1 cellular context compared by ENCODE assay signal in the genomic region with DNA sequence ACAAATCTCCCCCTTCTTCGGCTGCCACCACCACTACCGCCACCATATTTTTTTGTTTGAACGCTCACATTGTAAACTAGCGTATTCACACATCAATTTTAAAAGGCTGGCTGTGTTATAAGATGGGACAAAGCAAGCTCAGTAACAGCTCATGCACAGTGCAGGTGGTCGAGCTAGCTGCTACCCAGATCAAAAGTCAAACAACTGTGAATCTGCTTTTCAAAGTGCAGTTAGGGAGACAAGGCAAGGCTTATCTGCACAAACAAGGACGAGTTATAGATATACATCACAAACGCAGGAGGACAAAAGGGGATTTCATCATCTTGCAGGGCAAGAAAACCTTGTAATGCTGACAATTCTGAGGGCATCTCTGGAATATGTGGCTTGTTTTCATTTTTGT.
A peak's percentile ranks its signal among the peaks of the same experiment; 100 is the strongest.
TF ChIP-seq lines count a peak whose summit lies in the region.

No MANE protein-coding gene starts in this region.

TF ChIP-seq in HepG2, 621 proteins besides CTCF, POLR2A, EP300 and RAD21 (continued from another document and continues in another):
- TF ChIP-seq, protein P1, sequence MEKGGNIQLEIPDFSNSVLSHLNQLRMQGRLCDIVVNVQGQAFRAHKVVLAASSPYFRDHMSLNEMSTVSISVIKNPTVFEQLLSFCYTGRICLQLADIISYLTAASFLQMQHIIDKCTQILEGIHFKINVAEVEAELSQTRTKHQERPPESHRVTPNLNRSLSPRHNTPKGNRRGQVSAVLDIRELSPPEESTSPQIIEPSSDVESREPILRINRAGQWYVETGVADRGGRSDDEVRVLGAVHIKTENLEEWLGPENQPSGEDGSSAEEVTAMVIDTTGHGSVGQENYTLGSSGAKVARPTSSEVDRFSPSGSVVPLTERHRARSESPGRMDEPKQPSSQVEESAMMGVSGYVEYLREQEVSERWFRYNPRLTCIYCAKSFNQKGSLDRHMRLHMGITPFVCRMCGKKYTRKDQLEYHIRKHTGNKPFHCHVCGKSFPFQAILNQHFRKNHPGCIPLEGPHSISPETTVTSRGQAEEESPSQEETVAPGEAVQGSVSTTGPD (CRISPR knock-in tag; IDR thresholded peaks at IDR 0.05): no peak
- TF ChIP-seq KLF11 (CRISPR knock-in tag; IDR thresholded peaks at IDR 0.05) (no peak), SNRNP70 (IDR thresholded peaks at IDR 0.05; ENCODE audit: low read depth, low read length) (no peak), NFKB2 (CRISPR knock-in tag; IDR thresholded peaks at IDR 0.05; ENCODE audit: borderline replicate concordance) (no peak), MED8 (CRISPR knock-in tag; IDR thresholded peaks at IDR 0.05; ENCODE audit: insufficient replicate concordance) (no peak), CCAR2 (optimal IDR thresholded peaks at IDR 0.05; ENCODE audit: low read depth, low read length) (no peak), ATRX (CRISPR knock-in tag; IDR thresholded peaks at IDR 0.05; ENCODE audit: borderline replicate concordance) (no peak), NR2F2 (IDR thresholded peaks at IDR 0.05; ENCODE audit: borderline replicate concordance, low read depth) (peak; percentile 13; the same call in 1 of the 2 replicates), SMAD9 (CRISPR knock-in tag; IDR thresholded peaks at IDR 0.05) (no peak), ZNF317 (CRISPR knock-in tag; IDR thresholded peaks at IDR 0.05) (no peak), MAFK (conservative IDR thresholded peaks at IDR 0.05 in 1 of 2, IDR thresholded peaks at IDR 0.05 in 1 of 2; ENCODE audit: low read length in 2 of 2) (no peak), ZFYVE20 (CRISPR knock-in tag; IDR thresholded peaks at IDR 0.05; ENCODE audit: borderline replicate concordance, low read depth) (no peak), ZSCAN9 (CRISPR knock-in tag; IDR thresholded peaks at IDR 0.05; ENCODE audit: borderline replicate concordance) (peak; percentile 87; the same call in 1 of the 2 replicates), ZNF570 (CRISPR knock-in tag; IDR thresholded peaks at IDR 0.05; ENCODE audit: borderline replicate concordance) (no peak), ZSCAN12 (CRISPR knock-in tag; IDR thresholded peaks at IDR 0.05) (no peak), HDAC1 (CRISPR knock-in tag; IDR thresholded peaks at IDR 0.05) (peak; percentile 78), MXI1 (IDR thresholded peaks at IDR 0.05; ENCODE audit: borderline replicate concordance, low read depth, low read length) (no peak), ZNF790 (CRISPR knock-in tag; IDR thresholded peaks at IDR 0.05; ENCODE audit: borderline replicate concordance) (no peak), KLF12 (CRISPR knock-in tag; IDR thresholded peaks at IDR 0.05; ENCODE audit: borderline replicate concordance) (no peak), ZNF496 (CRISPR knock-in tag; IDR thresholded peaks at IDR 0.05; ENCODE audit: insufficient replicate concordance) (no peak), RCOR2 (CRISPR knock-in tag; IDR thresholded peaks at IDR 0.05) (peak; percentile 85), ZFP36L1 (CRISPR knock-in tag; IDR thresholded peaks at IDR 0.05) (no peak; the same call in 1 of the 2 replicates), RFX5 (IDR thresholded peaks at IDR 0.05; ENCODE audit: low read depth, low read length) (no peak), ESRRA (CRISPR knock-in tag; IDR thresholded peaks at IDR 0.05; ENCODE audit: low read depth) (no peak), HES4 (CRISPR knock-in tag; IDR thresholded peaks at IDR 0.05; ENCODE audit: borderline replicate concordance) (no peak)
- TF ChIP-seq, protein P2, sequence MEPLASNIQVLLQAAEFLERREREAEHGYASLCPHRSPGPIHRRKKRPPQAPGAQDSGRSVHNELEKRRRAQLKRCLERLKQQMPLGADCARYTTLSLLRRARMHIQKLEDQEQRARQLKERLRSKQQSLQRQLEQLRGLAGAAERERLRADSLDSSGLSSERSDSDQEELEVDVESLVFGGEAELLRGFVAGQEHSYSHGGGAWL (CRISPR knock-in tag; IDR thresholded peaks at IDR 0.05): no peak
- TF ChIP-seq, protein P3, sequence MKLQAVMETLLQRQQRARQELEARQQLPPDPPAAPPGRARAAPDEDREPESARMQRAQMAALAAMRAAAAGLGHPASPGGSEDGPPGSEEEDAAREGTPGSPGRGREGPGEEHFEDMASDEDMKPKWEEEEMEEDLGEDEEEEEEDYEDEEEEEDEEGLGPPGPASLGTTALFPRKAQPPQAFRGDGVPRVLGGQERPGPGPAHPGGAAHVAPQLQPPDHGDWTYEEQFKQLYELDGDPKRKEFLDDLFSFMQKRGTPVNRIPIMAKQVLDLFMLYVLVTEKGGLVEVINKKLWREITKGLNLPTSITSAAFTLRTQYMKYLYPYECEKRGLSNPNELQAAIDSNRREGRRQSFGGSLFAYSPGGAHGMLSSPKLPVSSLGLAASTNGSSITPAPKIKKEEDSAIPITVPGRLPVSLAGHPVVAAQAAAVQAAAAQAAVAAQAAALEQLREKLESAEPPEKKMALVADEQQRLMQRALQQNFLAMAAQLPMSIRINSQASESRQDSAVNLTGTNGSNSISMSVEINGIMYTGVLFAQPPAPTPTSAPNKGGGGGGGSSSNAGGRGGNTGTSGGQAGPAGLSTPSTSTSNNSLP (IDR thresholded peaks at IDR 0.05; ENCODE audit: low read depth, low read length): peak; percentile 50
- TF ChIP-seq, protein P4, sequence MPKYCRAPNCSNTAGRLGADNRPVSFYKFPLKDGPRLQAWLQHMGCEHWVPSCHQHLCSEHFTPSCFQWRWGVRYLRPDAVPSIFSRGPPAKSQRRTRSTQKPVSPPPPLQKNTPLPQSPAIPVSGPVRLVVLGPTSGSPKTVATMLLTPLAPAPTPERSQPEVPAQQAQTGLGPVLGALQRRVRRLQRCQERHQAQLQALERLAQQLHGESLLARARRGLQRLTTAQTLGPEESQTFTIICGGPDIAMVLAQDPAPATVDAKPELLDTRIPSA (CRISPR knock-in tag; IDR thresholded peaks at IDR 0.05; ENCODE audit: borderline replicate concordance): no peak
- TF ChIP-seq, protein P5, sequence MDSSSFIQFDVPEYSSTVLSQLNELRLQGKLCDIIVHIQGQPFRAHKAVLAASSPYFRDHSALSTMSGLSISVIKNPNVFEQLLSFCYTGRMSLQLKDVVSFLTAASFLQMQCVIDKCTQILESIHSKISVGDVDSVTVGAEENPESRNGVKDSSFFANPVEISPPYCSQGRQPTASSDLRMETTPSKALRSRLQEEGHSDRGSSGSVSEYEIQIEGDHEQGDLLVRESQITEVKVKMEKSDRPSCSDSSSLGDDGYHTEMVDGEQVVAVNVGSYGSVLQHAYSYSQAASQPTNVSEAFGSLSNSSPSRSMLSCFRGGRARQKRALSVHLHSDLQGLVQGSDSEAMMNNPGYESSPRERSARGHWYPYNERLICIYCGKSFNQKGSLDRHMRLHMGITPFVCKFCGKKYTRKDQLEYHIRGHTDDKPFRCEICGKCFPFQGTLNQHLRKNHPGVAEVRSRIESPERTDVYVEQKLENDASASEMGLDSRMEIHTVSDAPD (CRISPR knock-in tag; IDR thresholded peaks at IDR 0.05): no peak
- TF ChIP-seq, protein P6, sequence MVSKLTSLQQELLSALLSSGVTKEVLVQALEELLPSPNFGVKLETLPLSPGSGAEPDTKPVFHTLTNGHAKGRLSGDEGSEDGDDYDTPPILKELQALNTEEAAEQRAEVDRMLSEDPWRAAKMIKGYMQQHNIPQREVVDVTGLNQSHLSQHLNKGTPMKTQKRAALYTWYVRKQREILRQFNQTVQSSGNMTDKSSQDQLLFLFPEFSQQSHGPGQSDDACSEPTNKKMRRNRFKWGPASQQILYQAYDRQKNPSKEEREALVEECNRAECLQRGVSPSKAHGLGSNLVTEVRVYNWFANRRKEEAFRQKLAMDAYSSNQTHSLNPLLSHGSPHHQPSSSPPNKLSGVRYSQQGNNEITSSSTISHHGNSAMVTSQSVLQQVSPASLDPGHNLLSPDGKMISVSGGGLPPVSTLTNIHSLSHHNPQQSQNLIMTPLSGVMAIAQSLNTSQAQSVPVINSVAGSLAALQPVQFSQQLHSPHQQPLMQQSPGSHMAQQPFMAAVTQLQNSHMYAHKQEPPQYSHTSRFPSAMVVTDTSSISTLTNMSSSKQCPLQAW (CRISPR knock-in tag; IDR thresholded peaks at IDR 0.05): peak; percentile 37; the same call in 1 of the 2 replicates
- TF ChIP-seq, protein P7, sequence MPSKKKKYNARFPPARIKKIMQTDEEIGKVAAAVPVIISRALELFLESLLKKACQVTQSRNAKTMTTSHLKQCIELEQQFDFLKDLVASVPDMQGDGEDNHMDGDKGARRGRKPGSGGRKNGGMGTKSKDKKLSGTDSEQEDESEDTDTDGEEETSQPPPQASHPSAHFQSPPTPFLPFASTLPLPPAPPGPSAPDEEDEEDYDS (CRISPR knock-in tag; IDR thresholded peaks at IDR 0.05): peak; percentile 56
- TF ChIP-seq, protein P8, sequence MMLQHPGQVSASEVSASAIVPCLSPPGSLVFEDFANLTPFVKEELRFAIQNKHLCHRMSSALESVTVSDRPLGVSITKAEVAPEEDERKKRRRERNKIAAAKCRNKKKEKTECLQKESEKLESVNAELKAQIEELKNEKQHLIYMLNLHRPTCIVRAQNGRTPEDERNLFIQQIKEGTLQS (CRISPR knock-in tag; IDR thresholded peaks at IDR 0.05): peak; percentile 81
- TF ChIP-seq, protein P9, sequence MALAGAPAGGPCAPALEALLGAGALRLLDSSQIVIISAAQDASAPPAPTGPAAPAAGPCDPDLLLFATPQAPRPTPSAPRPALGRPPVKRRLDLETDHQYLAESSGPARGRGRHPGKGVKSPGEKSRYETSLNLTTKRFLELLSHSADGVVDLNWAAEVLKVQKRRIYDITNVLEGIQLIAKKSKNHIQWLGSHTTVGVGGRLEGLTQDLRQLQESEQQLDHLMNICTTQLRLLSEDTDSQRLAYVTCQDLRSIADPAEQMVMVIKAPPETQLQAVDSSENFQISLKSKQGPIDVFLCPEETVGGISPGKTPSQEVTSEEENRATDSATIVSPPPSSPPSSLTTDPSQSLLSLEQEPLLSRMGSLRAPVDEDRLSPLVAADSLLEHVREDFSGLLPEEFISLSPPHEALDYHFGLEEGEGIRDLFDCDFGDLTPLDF (CRISPR knock-in tag; IDR thresholded peaks at IDR 0.05): no peak
- TF ChIP-seq, protein P10, sequence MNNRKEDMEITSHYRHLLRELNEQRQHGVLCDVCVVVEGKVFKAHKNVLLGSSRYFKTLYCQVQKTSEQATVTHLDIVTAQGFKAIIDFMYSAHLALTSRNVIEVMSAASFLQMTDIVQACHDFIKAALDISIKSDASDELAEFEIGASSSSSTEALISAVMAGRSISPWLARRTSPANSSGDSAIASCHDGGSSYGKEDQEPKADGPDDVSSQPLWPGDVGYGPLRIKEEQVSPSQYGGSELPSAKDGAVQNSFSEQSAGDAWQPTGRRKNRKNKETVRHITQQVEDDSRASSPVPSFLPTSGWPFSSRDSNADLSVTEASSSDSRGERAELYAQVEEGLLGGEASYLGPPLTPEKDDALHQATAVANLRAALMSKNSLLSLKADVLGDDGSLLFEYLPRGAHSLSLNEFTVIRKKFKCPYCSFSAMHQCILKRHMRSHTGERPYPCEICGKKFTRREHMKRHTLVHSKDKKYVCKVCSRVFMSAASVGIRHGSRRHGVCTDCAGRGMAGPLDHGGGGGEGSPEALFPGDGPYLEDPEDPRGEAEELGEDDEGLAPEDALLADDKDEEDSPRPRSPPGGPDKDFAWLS (CRISPR knock-in tag; IDR thresholded peaks at IDR 0.05; ENCODE audit: borderline replicate concordance): no peak
- TF ChIP-seq, protein P11, sequence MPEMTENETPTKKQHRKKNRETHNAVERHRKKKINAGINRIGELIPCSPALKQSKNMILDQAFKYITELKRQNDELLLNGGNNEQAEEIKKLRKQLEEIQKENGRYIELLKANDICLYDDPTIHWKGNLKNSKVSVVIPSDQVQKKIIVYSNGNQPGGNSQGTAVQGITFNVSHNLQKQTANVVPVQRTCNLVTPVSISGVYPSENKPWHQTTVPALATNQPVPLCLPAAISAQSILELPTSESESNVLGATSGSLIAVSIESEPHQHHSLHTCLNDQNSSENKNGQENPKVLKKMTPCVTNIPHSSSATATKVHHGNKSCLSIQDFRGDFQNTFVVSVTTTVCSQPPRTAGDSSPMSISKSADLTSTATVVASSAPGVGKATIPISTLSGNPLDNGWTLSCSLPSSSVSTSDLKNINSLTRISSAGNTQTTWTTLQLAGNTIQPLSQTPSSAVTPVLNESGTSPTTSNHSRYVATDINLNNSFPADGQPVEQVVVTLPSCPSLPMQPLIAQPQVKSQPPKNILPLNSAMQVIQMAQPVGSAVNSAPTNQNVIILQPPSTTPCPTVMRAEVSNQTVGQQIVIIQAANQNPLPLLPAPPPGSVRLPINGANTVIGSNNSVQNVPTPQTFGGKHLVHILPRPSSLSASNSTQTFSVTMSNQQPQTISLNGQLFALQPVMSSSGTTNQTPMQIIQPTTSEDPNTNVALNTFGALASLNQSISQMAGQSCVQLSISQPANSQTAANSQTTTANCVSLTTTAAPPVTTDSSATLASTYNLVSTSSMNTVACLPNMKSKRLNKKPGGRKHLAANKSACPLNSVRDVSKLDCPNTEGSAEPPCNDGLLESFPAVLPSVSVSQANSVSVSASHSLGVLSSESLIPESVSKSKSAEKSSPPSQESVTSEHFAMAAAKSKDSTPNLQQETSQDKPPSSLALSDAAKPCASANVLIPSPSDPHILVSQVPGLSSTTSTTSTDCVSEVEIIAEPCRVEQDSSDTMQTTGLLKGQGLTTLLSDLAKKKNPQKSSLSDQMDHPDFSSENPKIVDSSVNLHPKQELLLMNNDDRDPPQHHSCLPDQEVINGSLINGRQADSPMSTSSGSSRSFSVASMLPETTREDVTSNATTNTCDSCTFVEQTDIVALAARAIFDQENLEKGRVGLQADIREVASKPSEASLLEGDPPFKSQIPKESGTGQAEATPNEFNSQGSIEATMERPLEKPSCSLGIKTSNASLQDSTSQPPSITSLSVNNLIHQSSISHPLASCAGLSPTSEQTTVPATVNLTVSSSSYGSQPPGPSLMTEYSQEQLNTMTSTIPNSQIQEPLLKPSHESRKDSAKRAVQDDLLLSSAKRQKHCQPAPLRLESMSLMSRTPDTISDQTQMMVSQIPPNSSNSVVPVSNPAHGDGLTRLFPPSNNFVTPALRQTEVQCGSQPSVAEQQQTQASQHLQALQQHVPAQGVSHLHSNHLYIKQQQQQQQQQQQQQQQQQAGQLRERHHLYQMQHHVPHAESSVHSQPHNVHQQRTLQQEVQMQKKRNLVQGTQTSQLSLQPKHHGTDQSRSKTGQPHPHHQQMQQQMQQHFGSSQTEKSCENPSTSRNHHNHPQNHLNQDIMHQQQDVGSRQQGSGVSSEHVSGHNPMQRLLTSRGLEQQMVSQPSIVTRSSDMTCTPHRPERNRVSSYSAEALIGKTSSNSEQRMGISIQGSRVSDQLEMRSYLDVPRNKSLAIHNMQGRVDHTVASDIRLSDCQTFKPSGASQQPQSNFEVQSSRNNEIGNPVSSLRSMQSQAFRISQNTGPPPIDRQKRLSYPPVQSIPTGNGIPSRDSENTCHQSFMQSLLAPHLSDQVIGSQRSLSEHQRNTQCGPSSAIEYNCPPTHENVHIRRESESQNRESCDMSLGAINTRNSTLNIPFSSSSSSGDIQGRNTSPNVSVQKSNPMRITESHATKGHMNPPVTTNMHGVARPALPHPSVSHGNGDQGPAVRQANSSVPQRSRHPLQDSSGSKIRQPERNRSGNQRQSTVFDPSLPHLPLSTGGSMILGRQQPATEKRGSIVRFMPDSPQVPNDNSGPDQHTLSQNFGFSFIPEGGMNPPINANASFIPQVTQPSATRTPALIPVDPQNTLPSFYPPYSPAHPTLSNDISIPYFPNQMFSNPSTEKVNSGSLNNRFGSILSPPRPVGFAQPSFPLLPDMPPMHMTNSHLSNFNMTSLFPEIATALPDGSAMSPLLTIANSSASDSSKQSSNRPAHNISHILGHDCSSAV (CRISPR knock-in tag; IDR thresholded peaks at IDR 0.05; ENCODE audit: borderline replicate concordance): no peak
- TF ChIP-seq, protein P12, sequence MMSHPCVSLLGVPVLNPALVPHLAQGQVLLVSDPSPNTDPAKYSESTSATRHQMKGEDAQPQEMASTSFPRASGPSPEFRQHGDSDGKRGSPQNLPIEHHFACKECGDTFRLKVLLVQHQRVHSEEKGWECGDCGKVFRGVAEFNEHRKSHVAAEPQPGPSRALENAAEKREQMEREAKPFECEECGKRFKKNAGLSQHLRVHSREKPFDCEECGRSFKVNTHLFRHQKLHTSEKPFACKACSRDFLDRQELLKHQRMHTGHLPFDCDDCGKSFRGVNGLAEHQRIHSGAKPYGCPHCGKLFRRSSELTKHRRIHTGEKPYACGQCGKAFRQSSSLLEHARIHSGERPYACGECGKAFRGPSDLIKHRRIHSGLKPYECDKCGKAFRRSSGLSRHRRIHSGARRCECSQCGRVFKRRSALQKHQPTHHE (CRISPR knock-in tag; IDR thresholded peaks at IDR 0.05; ENCODE audit: borderline replicate concordance): no peak
